In the genomic region with DNA sequence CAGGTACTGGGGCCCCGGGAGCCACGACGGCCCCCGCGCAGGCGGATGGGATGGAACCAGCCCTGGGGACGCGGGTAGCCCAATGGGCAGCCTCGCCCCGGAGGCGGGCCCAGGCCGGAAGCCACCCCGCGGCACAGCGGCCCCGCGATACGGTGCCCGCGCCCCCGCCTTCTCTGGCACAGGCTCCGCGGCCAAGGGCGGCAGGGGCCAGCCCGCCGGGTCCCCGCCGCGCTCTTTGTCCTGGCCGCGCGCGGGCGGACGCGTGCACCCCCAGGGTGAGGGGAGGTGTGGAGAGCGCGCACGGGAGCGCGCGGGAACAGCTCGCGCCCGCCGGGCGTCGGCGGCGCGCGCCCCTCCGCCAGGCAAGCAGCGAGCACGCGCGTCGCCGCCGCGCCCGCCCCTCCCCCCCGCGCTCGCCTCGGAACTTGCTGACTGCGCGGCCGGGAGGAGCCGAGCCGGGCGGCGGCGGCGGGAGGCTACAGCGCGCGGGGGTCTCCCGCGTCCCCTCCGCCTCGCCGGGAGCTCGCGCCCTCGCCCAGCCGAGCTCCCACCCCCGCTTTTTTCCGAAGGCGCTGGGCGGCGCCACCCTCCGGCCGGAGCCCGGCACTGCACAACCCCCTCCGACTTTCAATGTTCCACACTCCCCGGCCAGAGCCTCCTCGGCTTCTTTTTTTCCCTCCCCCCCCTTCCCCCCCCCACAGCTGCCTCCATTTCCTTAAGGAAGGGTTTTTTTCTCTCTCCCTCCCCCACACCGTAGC, we compare ENCODE assay signal across 8 cellular contexts. TPM values are rescaled to one million over a fixed set of nuclear protein-coding genes. Genes with fewer than 3 reads are reported as not detected.
DNase-seq lines count a peak whose midpoint lies in the region; ATAC-seq and TF ChIP-seq lines count a peak whose summit lies in the region.

A gene (plus strand): TSS at position 421 of the 758 bp plus-strand sequence. CDS start 1,438 bp downstream, outside the sequence.

- H3K4me3 ChIP-seq in OCI-LY7 (ENCODE audit: low read depth, low read length, poor library complexity, severe bottlenecking) (peak within 1 kb of the TSS; percentile 88), mucosa of stomach (ENCODE audit: low read length) (peak within 1 kb of the TSS; percentile 56)

- H2AFZ ChIP-seq in OCI-LY7 (ENCODE audit: low read length), result peak within 1 kb of the TSS; percentile 85

- H3K4me1 ChIP-seq in OCI-LY7 (ENCODE audit: insufficient read depth, low read length, poor library complexity, severe bottlenecking) (peaks cover 38% of the 10 kb centered on the region), mucosa of stomach (ENCODE audit: control insufficient read depth, insufficient read depth, low read length) (peaks cover 4% of the 10 kb centered on the region)

- intact Hi-C loops in OCI-LY7 (cut with micrococcal nuclease; ENCODE audit: unreplicated experiment), result loop anchor here (2.0 to 5.0 kb wide), 4 partner anchors 78 to 912 kb away; a partner anchor contains a TSS

- H3K9me3 ChIP-seq in OCI-LY7 (ENCODE audit: low read length) (no peaks in the 10 kb centered on the region), mucosa of stomach (ENCODE audit: control insufficient read depth, low read length) (no peaks in the 10 kb centered on the region)

- CTCF ChIA-PET in OCI-LY7 (lab: Charles Lee; ENCODE audit: unreplicated experiment), result interaction anchor here (1.3 kb wide), 1 partner anchor 12 kb away, joined by 3 read pairs; no protein-coding TSS in a partner anchor

- no peaks in the 10 kb centered on the region for H3K79me2 ChIP-seq in OCI-LY7 (ENCODE audit: insufficient read depth, low read depth, low read length)

- peak; percentile 81 for TF ChIP-seq POLR2A in erythroblast (IDR thresholded peaks at IDR 0.05; ENCODE audit: low read length)

- peak within 1 kb of the TSS; percentile 78 for H3K9ac ChIP-seq in mucosa of stomach (ENCODE audit: low read length)

- no peaks in the 10 kb centered on the region for H3K9me2 ChIP-seq in OCI-LY7 (ENCODE audit: insufficient read depth, low read length)

- H3K36me3 ChIP-seq in OCI-LY7 (ENCODE audit: insufficient read depth, low read length) (peaks cover 16% of the 10 kb centered on the region; the same call in 1 of the 2 replicates), mucosa of stomach (ENCODE audit: control insufficient read depth, insufficient read depth, low read length) (no peaks in the 10 kb centered on the region)

- H3K4me2 ChIP-seq in OCI-LY7 (ENCODE audit: low read length), result peak within 1 kb of the TSS; percentile 96

- no peaks in the 10 kb centered on the region for H4K20me1 ChIP-seq in OCI-LY7 (ENCODE audit: insufficient read depth, low read length)

- no TSS peak for BruUV-seq in OCI-LY7 (replicated peaks; lab: Mats Ljungman, UMichigan)

- peak; percentile 73 for TF ChIP-seq CTCF in OCI-LY7 (conservative IDR thresholded peaks at IDR 0.05; ENCODE audit: low read length)

- peak; percentile 73 for ATAC-seq in GM19395 (IDR thresholded peaks at IDR 0.05; ENCODE audit: unreplicated experiment)
- peak; percentile 60 for ATAC-seq in HG03558 (IDR thresholded peaks at IDR 0.05; ENCODE audit: extremely low read depth, unreplicated experiment)

- H3K27ac ChIP-seq in OCI-LY7 (ENCODE audit: low read depth, low read length, poor library complexity, severe bottlenecking), result no peak within 1 kb of the TSS

- peak; percentile 49 for DNase-seq in CMK (ENCODE audit: low read depth)
- peak; percentile 81 for DNase-seq in OCI-LY7 (ENCODE audit: low spot score)
- peak; percentile 87 for DNase-seq in activated T-cell treated with anti-CD3 and anti-CD28 coated beads, Interleukin-2, amount 50 U/mL, for 1 hour
- peak; percentile 92 to 95 for DNase-seq in erythroblast (lab: John Stamatoyannopoulos, UW)
- DNase-seq in stimulated activated CD8-positive, alpha-beta memory T cell treated with anti-CD3 and anti-CD28 coated beads, Interleukin-7, amount 100 ng/mL, for 1 hour (ENCODE audit: low read depth in 2 of 2), result peak; percentile 52 to 61

- H3K27me3 ChIP-seq in mucosa of stomach (ENCODE audit: control insufficient read depth, insufficient read depth, low read length), result no peaks in the 10 kb centered on the region

- POLR2A ChIA-PET in OCI-LY7 (lab: Charles Lee), result interaction anchor here (0.6 to 2.6 kb wide), 11 partner anchors 8 to 822 kb away, joined by 3 to 20 read pairs (median 3); no protein-coding TSS in a partner anchor

RNA-seq across cellular contexts. Expression of the gene that starts here (rescaled TPM):
- total RNA-seq in OCI-LY7 (2014; rRNA removed; shearing (Covaris generic)), result 26.4 and 33.7 TPM in 2 replicates
- 48.6 and 50.4 TPM in 2 replicates for total RNA-seq in OCI-LY7 (2022)
